23 cellular contexts compared by ENCODE assay signal in the genomic region with DNA sequence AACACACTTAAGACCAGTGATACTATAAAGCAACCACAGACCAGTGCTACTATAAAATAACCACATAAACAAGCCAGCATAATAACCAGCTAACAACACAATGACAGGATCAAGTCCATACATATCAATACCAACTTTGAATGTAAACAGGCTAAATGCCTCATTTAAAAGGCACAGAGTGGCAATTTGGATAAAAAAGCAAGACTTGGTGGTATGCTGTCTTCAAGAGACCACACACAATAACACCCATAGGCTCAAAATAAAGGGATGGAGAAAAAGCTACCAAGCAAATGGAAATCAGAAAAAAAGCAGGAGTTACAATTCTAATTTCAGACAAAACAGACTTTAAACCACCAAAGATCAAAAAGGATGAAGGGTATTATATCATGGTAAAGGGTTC.
"Had no signal": no experiment of that assay in that cellular context is flagged by ENCODE, and none has a peak within 500 bp of the region (broad histone marks: within the 10 kb centered on the region; RNA-seq: fewer than 3 reads in every experiment).

No MANE protein-coding gene starts in this region.

- DNase-seq: colonic mucosa; cortex of kidney; effector CD8-positive, alpha-beta T cell; effector memory CD8-positive, alpha-beta T cell; endodermal cell; erythroblast; esophagus squamous epithelium; foreskin fibroblast; foreskin melanocyte; gastrocnemius medialis; glutamatergic neuron; head of caudate nucleus; heart right ventricle; hippocampal formation; left cardiac atrium; left lung; left ventricle myocardium superior; lower lobe of right lung; mesenchymal stem cell; mucosa of descending colon; naive B cell had no signal

- H3K9me3 ChIP-seq: colonic mucosa, mucosa of descending colon had no signal

- H3K27ac ChIP-seq: colonic mucosa, epithelial cell of prostate, esophagus squamous epithelium, gastrocnemius medialis, heart right ventricle, left lung, lower lobe of right lung had no signal

- ATAC-seq: effector memory CD8-positive, alpha-beta T cell; esophagus mucosa; gastrocnemius medialis; heart right ventricle; left cardiac atrium; left lung; left ventricle myocardium superior; lower lobe of right lung; mucosa of descending colon had no signal

- H3K4me1 ChIP-seq: colonic mucosa, esophagus squamous epithelium, gastrocnemius medialis, heart right ventricle, left lung, lower lobe of right lung had no signal

- H3K4me3 ChIP-seq: colonic mucosa, esophagus squamous epithelium, gastrocnemius medialis, heart right ventricle, left lung, lower lobe of right lung, mucosa of descending colon had no signal

- H3K36me3 ChIP-seq: colonic mucosa, esophagus squamous epithelium, gastrocnemius medialis, heart right ventricle, left lung, lower lobe of right lung had no signal

- H3K27me3 ChIP-seq: colonic mucosa, esophagus squamous epithelium, gastrocnemius medialis, heart right ventricle, left lung had no signal
